1 cellular context compared by ENCODE assay signal in genomic region chr2:240981273-240981672, GRCh38.
TF ChIP-seq lines count a peak whose summit lies in the region.

No MANE protein-coding gene starts in this region.

TF ChIP-seq in IMR-90, 13 proteins besides CTCF, POLR2A, EP300 and RAD21:
- TF ChIP-seq ELK1 (IDR thresholded peaks at IDR 0.05; ENCODE audit: borderline replicate concordance, low read depth, low read length) (no peak), MAFK (IDR thresholded peaks at IDR 0.05; ENCODE audit: low read depth, low read length) (0 out of 2 replicates have a peak, but pooled peaks have one; percentile 7), MAZ (IDR thresholded peaks at IDR 0.05; ENCODE audit: borderline replicate concordance, low read depth, low read length) (no peak), FOS (IDR thresholded peaks at IDR 0.05; ENCODE audit: low read depth, low read length) (no peak), RFX5 (IDR thresholded peaks at IDR 0.05; ENCODE audit: low read depth, low read length) (no peak), NFE2L2 (IDR thresholded peaks at IDR 0.05; ENCODE audit: low read depth, low read length) (peak; percentile 77), SMC3 (IDR thresholded peaks at IDR 0.05; ENCODE audit: low read depth, low read length) (no peak)
